ENCODE assay signal across 8 cellular contexts in genomic region chr2:12555012-12555645, GRCh38.
DNase-seq lines count a peak whose midpoint lies in the region; ATAC-seq and TF ChIP-seq lines count a peak whose summit lies in the region.

No MANE protein-coding gene starts in this region.

- H2AFZ ChIP-seq in neuronal stem cell (ENCODE audit: low read length) (peak overlapping the region; percentile 62), Karpas-422 (ENCODE audit: low read length) (no peak overlapping the region)

- TF ChIP-seq CTCF in ascending aorta (IDR thresholded peaks at IDR 0.05): peak in 1 of 3 experiments; percentile 26

- no peak overlapping the region for H3K4ac ChIP-seq in neuronal stem cell (ENCODE audit: low read length)

- H4K91ac ChIP-seq in neuronal stem cell (ENCODE audit: low read depth, low read length, poor library complexity): no peak overlapping the region

- H3K4me3 ChIP-seq in ascending aorta (no peak overlapping the region), neuronal stem cell (ENCODE audit: low read length in 2 of 2) (no peak overlapping the region), Karpas-422 (ENCODE audit: low read length) (no peak overlapping the region)

- ATAC-seq in GM21360 (IDR thresholded peaks at IDR 0.05; ENCODE audit: unreplicated experiment): peak; percentile 58
- ATAC-seq in HG02642 (IDR thresholded peaks at IDR 0.05; ENCODE audit: poor library complexity, unreplicated experiment): no peak

- no peaks in the 10 kb centered on the region for H4K20me1 ChIP-seq in Karpas-422 (ENCODE audit: insufficient read depth, low read depth, low read length)

- no peak overlapping the region for H2BK15ac ChIP-seq in neuronal stem cell (ENCODE audit: low read length)

- intact Hi-C loops in ascending aorta (cut with DNase I): loop anchor here (5.0 to 10.0 kb wide), 2 partner anchors 162 to 230 kb away; partner anchors contain the start of gene TRIB2

- H2BK5ac ChIP-seq in neuronal stem cell (ENCODE audit: low read length): no peak overlapping the region

- no peak overlapping the region for H2BK12ac ChIP-seq in neuronal stem cell (ENCODE audit: low read length)

- H4K8ac ChIP-seq in neuronal stem cell (ENCODE audit: low read depth, low read length): no peak overlapping the region

- DNase-seq in LHCN-M2 (ENCODE audit: low read depth) (peak; percentile 64), ascending aorta (ENCODE audit: low spot score in 2 of 2) (no peak), neuronal stem cell (ENCODE audit: low spot score) (no peak), Karpas-422 (no peak), MV-4-11 (lab: John Stamatoyannopoulos, UW) (no peak), NAMALWA (ENCODE audit: low spot score) (no peak)

- H3K27me3 ChIP-seq in ascending aorta (no peaks in the 10 kb centered on the region), neuronal stem cell (ENCODE audit: control insufficient read depth in 3 of 3, insufficient read depth in 3 of 3, low read depth in 1 of 3, low read length in 3 of 3) (no peaks in the 10 kb centered on the region), Karpas-422 (ENCODE audit: low read length) (0 out of 2 replicates have a peak, but pooled peaks cover 2% of the 10 kb centered on the region)

- H2AK5ac ChIP-seq in neuronal stem cell (ENCODE audit: low read depth, low read length): no peak overlapping the region

- no peaks in the 10 kb centered on the region for H3K79me2 ChIP-seq in Karpas-422 (ENCODE audit: low read length)

- no peaks in the 10 kb centered on the region for H3K9me2 ChIP-seq in Karpas-422 (replicated peaks; ENCODE audit: insufficient read depth, low read length)

- H2BK120ac ChIP-seq in neuronal stem cell (ENCODE audit: low read depth, low read length): no peak overlapping the region

- no peak overlapping the region for H3K23ac ChIP-seq in neuronal stem cell (ENCODE audit: low read depth, low read length, poor library complexity)

- no peak overlapping the region for H3K18ac ChIP-seq in neuronal stem cell (ENCODE audit: low read length)

- WGBS in neuronal stem cell (ENCODE audit: extremely low coverage in 2 of 2, insufficient read length in 2 of 2, insufficient replicate concordance in 1 of 2), 2 donors: no CpG with 5 or more reads among the region's 2 CpGs

- peak overlapping the region; percentile 41 to 47 for H3K27ac ChIP-seq in ascending aorta
- H3K27ac ChIP-seq in neuronal stem cell (replicated peaks; ENCODE audit: low read length): no peak overlapping the region
- no peak overlapping the region for H3K27ac ChIP-seq in Karpas-422 (ENCODE audit: low read length)

- H3K9me3 ChIP-seq in ascending aorta (no peaks in the 10 kb centered on the region), neuronal stem cell (replicated peaks in 1 of 2; ENCODE audit: control insufficient read depth in 2 of 2, insufficient read depth in 1 of 2, low read depth in 1 of 2, low read length in 2 of 2) (peaks cover 0 to 6% of the 10 kb centered on the region in 2 donors), Karpas-422 (ENCODE audit: low read length) (no peaks in the 10 kb centered on the region)

- H3K4me2 ChIP-seq in neuronal stem cell (ENCODE audit: insufficient read depth, low read length, poor library complexity, severe bottlenecking): no peak overlapping the region
- no peak overlapping the region for H3K4me2 ChIP-seq in Karpas-422 (ENCODE audit: low read depth, low read length, poor library complexity, severe bottlenecking)

- H3K9ac ChIP-seq in neuronal stem cell (ENCODE audit: low read depth, low read length, poor library complexity): no peak overlapping the region
- no peak overlapping the region for H3K9ac ChIP-seq in Karpas-422 (ENCODE audit: low read length)

- no peaks in the 10 kb centered on the region for H3K36me3 ChIP-seq in ascending aorta
- H3K36me3 ChIP-seq in neuronal stem cell (replicated peaks in 1 of 2; ENCODE audit: control insufficient read depth in 2 of 2, insufficient read depth in 2 of 2, low read length in 2 of 2): no peaks in the 10 kb centered on the region
- no peaks in the 10 kb centered on the region for H3K36me3 ChIP-seq in Karpas-422 (ENCODE audit: insufficient read depth, low read length)

- H3K4me1 ChIP-seq in ascending aorta (peaks cover 0 to 12% of the 10 kb centered on the region in 2 donors), neuronal stem cell (ENCODE audit: control insufficient read depth in 2 of 2, insufficient read depth in 1 of 2, low read depth in 1 of 2, low read length in 2 of 2) (peaks cover 14 to 20% of the 10 kb centered on the region in 2 donors), Karpas-422 (ENCODE audit: low read length) (peaks cover 6% of the 10 kb centered on the region)

- H3K14ac ChIP-seq in neuronal stem cell (ENCODE audit: low read length): no peak overlapping the region

- H3K79me1 ChIP-seq in neuronal stem cell (ENCODE audit: low read depth, low read length): no peaks in the 10 kb centered on the region

Comparison
In these comparisons a context has a peak if more than half of its experiments do, and no peak if none do; other contexts are left out.
1. H3K27ac ChIP-seq: peak in ascending aorta (2 of 2); none in neuronal stem cell (single experiment) and Karpas-422 (single experiment).